Comparison of ENCODE assay signal across 1 cellular context in the genomic region with DNA sequence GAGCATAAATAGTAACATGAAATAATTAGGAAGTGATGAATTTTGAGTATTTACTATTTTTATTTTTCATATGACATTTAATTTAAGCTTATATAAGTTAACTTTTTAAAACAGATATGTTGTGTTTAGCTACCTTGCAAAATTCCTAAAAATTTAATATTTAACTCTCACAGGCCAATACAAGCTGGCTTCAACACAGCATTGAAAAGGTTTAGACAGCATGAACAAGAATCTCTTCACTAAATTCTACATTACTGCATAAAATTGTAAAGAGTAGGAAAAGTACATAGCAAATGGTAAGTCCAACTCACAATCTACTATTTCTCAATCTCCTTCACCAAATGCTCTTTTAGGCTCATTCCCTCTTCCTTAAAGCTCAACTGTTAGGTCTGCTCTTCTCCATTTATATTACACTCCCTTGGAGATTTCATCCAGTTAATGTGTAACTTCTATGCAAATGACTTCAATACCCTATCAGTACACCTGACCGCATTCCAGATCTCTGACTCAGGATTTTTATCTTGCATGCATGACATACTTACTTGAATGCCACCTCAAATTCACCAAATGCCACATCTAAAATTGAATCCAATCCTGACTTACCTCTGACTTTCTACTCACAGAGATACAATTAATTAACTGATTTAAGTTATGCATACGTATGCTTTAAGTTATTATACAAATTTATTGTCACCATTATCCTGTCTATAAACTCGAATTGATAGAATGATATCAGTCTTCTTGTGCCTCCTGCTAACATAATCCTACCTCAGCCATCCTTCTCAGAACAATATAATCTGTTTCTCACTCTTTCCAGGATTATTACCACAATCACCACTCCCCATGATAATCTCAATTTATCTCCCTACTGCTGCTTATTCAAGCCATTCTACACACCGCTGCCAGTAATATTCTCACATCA.
TF ChIP-seq lines count a peak whose summit lies in the region.

No MANE protein-coding gene starts in this region.

TF ChIP-seq in GM23338, 12 proteins besides CTCF, POLR2A, EP300 and RAD21 (continued from another document):
- TF ChIP-seq, protein P1, sequence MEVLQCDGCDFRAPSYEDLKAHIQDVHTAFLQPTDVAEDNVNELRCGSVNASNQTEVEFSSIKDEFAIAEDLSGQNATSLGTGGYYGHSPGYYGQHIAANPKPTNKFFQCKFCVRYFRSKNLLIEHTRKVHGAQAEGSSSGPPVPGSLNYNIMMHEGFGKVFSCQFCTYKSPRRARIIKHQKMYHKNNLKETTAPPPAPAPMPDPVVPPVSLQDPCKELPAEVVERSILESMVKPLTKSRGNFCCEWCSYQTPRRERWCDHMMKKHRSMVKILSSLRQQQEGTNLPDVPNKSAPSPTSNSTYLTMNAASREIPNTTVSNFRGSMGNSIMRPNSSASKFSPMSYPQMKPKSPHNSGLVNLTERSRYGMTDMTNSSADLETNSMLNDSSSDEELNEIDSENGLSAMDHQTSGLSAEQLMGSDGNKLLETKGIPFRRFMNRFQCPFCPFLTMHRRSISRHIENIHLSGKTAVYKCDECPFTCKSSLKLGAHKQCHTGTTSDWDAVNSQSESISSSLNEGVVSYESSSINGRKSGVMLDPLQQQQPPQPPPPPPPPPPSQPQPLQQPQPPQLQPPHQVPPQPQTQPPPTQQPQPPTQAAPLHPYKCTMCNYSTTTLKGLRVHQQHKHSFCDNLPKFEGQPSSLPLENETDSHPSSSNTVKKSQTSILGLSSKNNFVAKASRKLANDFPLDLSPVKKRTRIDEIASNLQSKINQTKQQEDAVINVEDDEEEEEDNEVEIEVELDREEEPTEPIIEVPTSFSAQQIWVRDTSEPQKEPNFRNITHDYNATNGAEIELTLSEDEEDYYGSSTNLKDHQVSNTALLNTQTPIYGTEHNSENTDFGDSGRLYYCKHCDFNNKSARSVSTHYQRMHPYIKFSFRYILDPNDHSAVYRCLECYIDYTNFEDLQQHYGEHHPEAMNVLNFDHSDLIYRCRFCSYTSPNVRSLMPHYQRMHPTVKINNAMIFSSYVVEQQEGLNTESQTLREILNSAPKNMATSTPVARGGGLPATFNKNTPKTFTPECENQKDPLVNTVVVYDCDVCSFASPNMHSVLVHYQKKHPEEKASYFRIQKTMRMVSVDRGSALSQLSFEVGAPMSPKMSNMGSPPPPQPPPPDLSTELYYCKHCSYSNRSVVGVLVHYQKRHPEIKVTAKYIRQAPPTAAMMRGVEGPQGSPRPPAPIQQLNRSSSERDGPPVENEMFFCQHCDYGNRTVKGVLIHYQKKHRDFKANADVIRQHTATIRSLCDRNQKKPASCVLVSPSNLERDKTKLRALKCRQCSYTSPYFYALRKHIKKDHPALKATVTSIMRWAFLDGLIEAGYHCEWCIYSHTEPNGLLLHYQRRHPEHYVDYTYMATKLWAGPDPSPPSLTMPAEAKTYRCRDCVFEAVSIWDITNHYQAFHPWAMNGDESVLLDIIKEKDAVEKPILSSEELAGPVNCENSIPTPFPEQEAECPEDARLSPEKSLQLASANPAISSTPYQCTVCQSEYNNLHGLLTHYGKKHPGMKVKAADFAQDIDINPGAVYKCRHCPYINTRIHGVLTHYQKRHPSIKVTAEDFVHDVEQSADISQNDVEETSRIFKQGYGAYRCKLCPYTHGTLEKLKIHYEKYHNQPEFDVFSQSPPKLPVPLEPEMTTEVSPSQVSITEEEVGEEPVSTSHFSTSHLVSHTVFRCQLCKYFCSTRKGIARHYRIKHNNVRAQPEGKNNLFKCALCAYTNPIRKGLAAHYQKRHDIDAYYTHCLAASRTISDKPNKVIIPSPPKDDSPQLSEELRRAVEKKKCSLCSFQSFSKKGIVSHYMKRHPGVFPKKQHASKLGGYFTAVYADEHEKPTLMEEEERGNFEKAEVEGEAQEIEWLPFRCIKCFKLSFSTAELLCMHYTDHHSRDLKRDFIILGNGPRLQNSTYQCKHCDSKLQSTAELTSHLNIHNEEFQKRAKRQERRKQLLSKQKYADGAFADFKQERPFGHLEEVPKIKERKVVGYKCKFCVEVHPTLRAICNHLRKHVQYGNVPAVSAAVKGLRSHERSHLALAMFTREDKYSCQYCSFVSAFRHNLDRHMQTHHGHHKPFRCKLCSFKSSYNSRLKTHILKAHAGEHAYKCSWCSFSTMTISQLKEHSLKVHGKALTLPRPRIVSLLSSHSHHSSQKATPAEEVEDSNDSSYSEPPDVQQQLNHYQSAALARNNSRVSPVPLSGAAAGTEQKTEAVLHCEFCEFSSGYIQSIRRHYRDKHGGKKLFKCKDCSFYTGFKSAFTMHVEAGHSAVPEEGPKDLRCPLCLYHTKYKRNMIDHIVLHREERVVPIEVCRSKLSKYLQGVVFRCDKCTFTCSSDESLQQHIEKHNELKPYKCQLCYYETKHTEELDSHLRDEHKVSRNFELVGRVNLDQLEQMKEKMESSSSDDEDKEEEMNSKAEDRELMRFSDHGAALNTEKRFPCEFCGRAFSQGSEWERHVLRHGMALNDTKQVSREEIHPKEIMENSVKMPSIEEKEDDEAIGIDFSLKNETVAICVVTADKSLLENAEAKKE (CRISPR knock-in tag; IDR thresholded peaks at IDR 0.05): no peak
